ENCODE assay signal across 12 cellular contexts in the genomic region with DNA sequence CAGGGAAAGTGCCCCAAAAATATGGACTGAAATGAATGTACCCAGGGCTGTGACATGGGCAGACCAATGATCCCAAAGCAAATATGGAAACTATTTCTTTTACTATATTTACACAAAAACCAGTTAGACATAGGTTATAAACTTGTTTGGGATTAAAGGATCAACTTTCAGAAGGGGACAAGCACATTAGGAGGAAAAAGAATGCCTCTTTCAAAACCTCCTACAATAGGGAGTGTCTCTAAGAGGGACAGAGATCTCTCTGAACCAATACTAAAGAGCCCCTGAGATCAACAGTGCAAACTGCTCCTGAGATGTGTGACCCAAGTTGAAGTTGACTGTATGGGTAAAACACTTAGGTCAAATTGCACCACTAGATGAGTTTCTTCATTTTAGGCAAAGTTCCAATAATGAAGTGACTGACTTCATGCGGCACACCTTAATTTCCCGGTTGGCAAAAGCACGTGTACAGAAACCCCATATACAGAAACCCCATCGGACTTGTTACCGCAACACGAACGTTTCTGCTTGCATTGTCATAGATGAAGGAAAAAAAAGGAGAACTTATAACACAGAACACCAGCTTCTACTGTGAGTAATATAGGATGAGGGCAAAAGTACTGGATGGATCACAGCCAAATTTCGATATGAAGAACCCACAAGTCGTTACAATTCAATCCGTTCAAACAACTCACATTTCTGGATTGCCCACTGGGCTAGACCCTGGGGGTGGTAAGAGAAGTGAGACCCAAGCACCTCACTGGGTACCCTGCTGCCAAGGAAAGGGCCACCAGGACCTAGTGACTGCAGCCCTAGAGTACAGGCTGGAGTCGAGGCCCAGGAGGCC. TPM values are rescaled to one million over a fixed set of nuclear protein-coding genes. Genes with fewer than 3 reads are reported as not detected.
DNase-seq lines count a peak whose midpoint lies in the region; FAIRE-seq and TF ChIP-seq lines count a peak whose summit lies in the region.
"Had no signal": no experiment of that assay in that cellular context is flagged by ENCODE, and none has a peak within 500 bp of the region (broad histone marks: within the 10 kb centered on the region; RNA-seq: fewer than 3 reads in every experiment).

No MANE protein-coding gene starts in this region.

- peak; percentile 80 for FAIRE-seq in keratinocyte (lab: Jason Lieb, UNC)
- FAIRE-seq: GM12878 had no signal

- no peaks in the 10 kb centered on the region for H3K36me3 ChIP-seq in keratinocyte (ENCODE audit: control insufficient read depth in 2 of 2, extremely low read depth in 1 of 2, insufficient read depth in 2 of 2, low read length in 2 of 2)
- H3K36me3 ChIP-seq: brain microvascular endothelial cell had no signal

- no peak for TF ChIP-seq CTCF in keratinocyte (optimal IDR thresholded peaks at IDR 0.05 in 1 of 3, IDR thresholded peaks at IDR 0.05 in 1 of 3, conservative IDR thresholded peaks at IDR 0.05 in 1 of 3; ENCODE audit: extremely low read depth in 1 of 3, insufficient read depth in 2 of 3, low read length in 3 of 3)

- peak overlapping the region; percentile 74 for H3K4me2 ChIP-seq in keratinocyte (ENCODE audit: control insufficient read depth, extremely low read depth, insufficient read depth, low read depth, low read length)

- no peaks in the 10 kb centered on the region for H3K9me1 ChIP-seq in keratinocyte (ENCODE audit: control insufficient read depth, extremely low read depth, insufficient read depth, low read length)

- no peaks in the 10 kb centered on the region for H3K27me3 ChIP-seq in keratinocyte (ENCODE audit: control insufficient read depth, extremely low read depth, insufficient read depth, low read length)
- H3K27me3 ChIP-seq: brain microvascular endothelial cell had no signal

- H3K4me1 ChIP-seq in keratinocyte (ENCODE audit: control insufficient read depth, extremely low read depth, insufficient read depth, low read length), result peaks cover 57% of the 10 kb centered on the region

- dilution Hi-C loops in keratinocyte (cut with MboI; ENCODE audit: extremely low pct_ligation_motif_present, low sequenced_read_pairs), result no loop called here

- no peaks in the 10 kb centered on the region for H3K9me3 ChIP-seq in keratinocyte (ENCODE audit: control insufficient read depth, low read depth, low read length)

- H3K4me3 ChIP-seq in keratinocyte (ENCODE audit: control insufficient read depth in 2 of 3, extremely low read depth in 1 of 3, insufficient read depth in 2 of 3, low read depth in 1 of 3, low read length in 3 of 3), result peak overlapping the region in 2 of 3 experiments; percentile 0 to 7
- H3K4me3 ChIP-seq: GM12878 had no signal

- no peaks in the 10 kb centered on the region for H4K20me1 ChIP-seq in keratinocyte (ENCODE audit: control insufficient read depth, extremely low read depth, insufficient read depth, low read length)

- peak overlapping the region; percentile 86 for H3K9ac ChIP-seq in keratinocyte (ENCODE audit: control insufficient read depth, extremely low read depth, insufficient read depth, low read length)

- H3K27ac ChIP-seq in keratinocyte (ENCODE audit: control insufficient read depth, insufficient read depth, low read length), result peak overlapping the region; percentile 95
- H3K27ac ChIP-seq: brain microvascular endothelial cell had no signal

- peaks cover 28% of the 10 kb centered on the region for H3K79me2 ChIP-seq in keratinocyte (ENCODE audit: control insufficient read depth, insufficient read depth, low read length)

- peak; percentile 81 to 89 for DNase-seq in Kasumi-1 (lab: John Stamatoyannopoulos, UW)
- DNase-seq in SKM-1 treated with dmso at 0.1 percent for 144 hours (lab: John Stamatoyannopoulos, UW; ENCODE audit: unreplicated experiment), result peak; percentile 42
- peak; percentile 80 for DNase-seq in keratinocyte (ENCODE audit: low read depth, low spot score)
- DNase-seq in stimulated activated CD8-positive, alpha-beta memory T cell treated with anti-CD3 and anti-CD28 coated beads, Interleukin-4, amount 100 ng/mL, for 48 hours, result peak; percentile 1
- no peak for DNase-seq in HUDEP-2 (lab: John Stamatoyannopoulos, UW; ENCODE audit: unreplicated experiment in 76 of 76)
- DNase-seq in dermis blood vessel endothelial cell, result no peak
- no peak for DNase-seq in NCI-H2029 (lab: John Stamatoyannopoulos, UW)
- no peak for DNase-seq in NCI-H1417 treated with DMSO at 0.1 percent for 48 hours (lab: John Stamatoyannopoulos, UW)
- DNase-seq: activated B cell treated with CpG ODN at 0.5 μM for 24 hours, brain microvascular endothelial cell, kidney glomerular epithelial cell had no signal

- no peak overlapping the region for H2AFZ ChIP-seq in keratinocyte (ENCODE audit: control insufficient read depth, low read length)

RNA-seq across cellular contexts. Expression of gene SVIL, which starts 4.3 kb away (rescaled TPM):
- polyA plus RNA-seq in keratinocyte, result 12.0 to 24.0 TPM (median 16.2 TPM) in 3 replicates
- polyA plus RNA-seq in keratinocyte (2011; ENCODE audit: low read depth), result 54.2 TPM
- 14.1 and 14.5 TPM in 2 replicates for polyA plus RNA-seq in keratinocyte (2011; cell fraction: cytosol; rRNA removed)
- 54.5 and 61.4 TPM in 2 replicates for polyA plus RNA-seq in keratinocyte (2011; cell fraction: nucleus; rRNA removed)
- polyA plus RNA-seq in keratinocyte (2012; ENCODE audit: low replicate concordance), result 21.1 and 27.6 TPM in 2 replicates
- 23.1 to 93.4 TPM (median 35.1 TPM) in 3 replicates for polyA minus RNA-seq in keratinocyte
- polyA minus RNA-seq in keratinocyte (2011; cell fraction: cytosol; rRNA and poly(A)+ RNA removed), result 29.7 TPM
- polyA minus RNA-seq in keratinocyte (2011; cell fraction: nucleus; rRNA and poly(A)+ RNA removed), result 54.7 and 104 TPM in 2 replicates
- 80.8 and 98.9 TPM in 2 replicates for total RNA-seq in dermis blood vessel endothelial cell

Comparison
In these comparisons a context has a peak if more than half of its experiments do, and no peak if none do; other contexts are left out.
1. DNase-seq: peak in Kasumi-1 (2 of 2), SKM-1 treated with dmso at 0.1 percent for 144 hours (single experiment), keratinocyte (single experiment) and stimulated activated CD8-positive, alpha-beta memory T cell treated with anti-CD3 and anti-CD28 coated beads, Interleukin-4, amount 100 ng/mL, for 48 hours (single experiment); none in HUDEP-2 (0 of 76), dermis blood vessel endothelial cell (single experiment), NCI-H2029 (single experiment) and NCI-H1417 treated with DMSO at 0.1 percent for 48 hours (single experiment).